ENCODE assay signal across 16 cellular contexts in the genomic region with DNA sequence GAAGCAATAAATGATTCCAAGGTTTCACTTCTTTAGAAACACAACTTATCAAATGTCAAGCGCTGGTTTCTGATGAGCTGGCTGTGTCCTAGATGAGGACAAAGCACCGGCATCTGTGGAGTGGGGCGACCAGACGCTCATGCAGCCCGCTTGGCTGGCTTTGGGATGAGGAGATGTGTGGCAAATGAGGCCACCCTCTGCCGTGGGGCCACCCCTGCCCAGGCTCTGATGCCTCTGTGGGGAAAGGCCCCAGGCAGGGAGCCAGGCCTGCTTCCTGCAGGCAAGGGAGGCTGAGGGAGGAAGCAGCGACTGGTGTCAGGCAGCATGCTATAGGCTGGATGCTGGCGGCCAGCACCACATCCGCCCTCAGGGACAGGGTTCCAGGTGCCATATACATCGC.
DNase-seq lines count a peak whose midpoint lies in the region; ATAC-seq, FAIRE-seq and TF ChIP-seq lines count a peak whose summit lies in the region.
"Had no signal": no experiment of that assay in that cellular context is flagged by ENCODE, and none has a peak within 500 bp of the region (broad histone marks: within the 10 kb centered on the region; RNA-seq: fewer than 3 reads in every experiment).

No MANE protein-coding gene starts in this region.

- no TSS peak for BruUV-seq in K562 (replicated peaks; lab: Mats Ljungman, UMichigan)

- WGBS in K562 (ENCODE audit: insufficient coverage, low coverage, missing lambda C conversion rate), result 100% methylated on average over 7 of the region's 10 CpGs
- 86 to 89% methylated on average over 10 of the region's 10 CpGs for WGBS in aorta, 2 donors

- TF ChIP-seq CTCF in K562 (IDR thresholded peaks at IDR 0.05 in 2 of 3, conservative IDR thresholded peaks at IDR 0.05 in 1 of 3; ENCODE audit: insufficient read depth in 2 of 3, low read depth in 1 of 3, low read length in 3 of 3), result no peak

- no peak for TF ChIP-seq EP300 in K562 (IDR thresholded peaks at IDR 0.05; ENCODE audit: low read length)

- ATAC-seq in Right ventricle myocardium inferior (no peak), K562 (no peak), aorta (ENCODE audit: low FRiP score) (peak; percentile 7)

- no peaks in the 10 kb centered on the region for H3K4me1 ChIP-seq in K562 (replicated peaks in 1 of 2; ENCODE audit: control insufficient read depth in 2 of 2, insufficient read depth in 2 of 2, low read length in 2 of 2)
- no peaks in the 10 kb centered on the region for H3K4me1 ChIP-seq in aorta (ENCODE audit: control insufficient read depth in 1 of 2, insufficient read depth in 2 of 2, low read length in 2 of 2)
- H3K4me1 ChIP-seq: BLaER1 had no signal

- H3K79me2 ChIP-seq in K562 (ENCODE audit: control insufficient read depth, insufficient read depth, low read length), result no peaks in the 10 kb centered on the region

- FAIRE-seq in K562 (lab: Jason Lieb, UNC), result no peak
- FAIRE-seq: GM19239 had no signal

- no peaks in the 10 kb centered on the region for H3K9me3 ChIP-seq in K562 (replicated peaks; ENCODE audit: control insufficient read depth, insufficient read depth, low read depth, low read length)
- no peaks in the 10 kb centered on the region for H3K9me3 ChIP-seq in aorta (ENCODE audit: control insufficient read depth, low read length)
- H3K9me3 ChIP-seq: BLaER1 had no signal

- no peak overlapping the region for H3K27ac ChIP-seq in K562 (ENCODE audit: extremely low read depth, low read depth, low read length)
- H3K27ac ChIP-seq in aorta (ENCODE audit: low read depth in 1 of 2, low read length in 2 of 2), result no peak overlapping the region
- H3K27ac ChIP-seq: BLaER1, GM23248 had no signal

- no peaks in the 10 kb centered on the region for H4K20me1 ChIP-seq in K562 (replicated peaks; ENCODE audit: control insufficient read depth, insufficient read depth, low read length)
- H4K20me1 ChIP-seq: BLaER1 had no signal

- no peaks in the 10 kb centered on the region for H3K27me3 ChIP-seq in K562 (ENCODE audit: control insufficient read depth in 2 of 2, insufficient read depth in 2 of 2, low read length in 2 of 2)
- no peaks in the 10 kb centered on the region for H3K27me3 ChIP-seq in aorta (ENCODE audit: control insufficient read depth in 1 of 2, insufficient read depth in 2 of 2, low read length in 1 of 2)
- H3K27me3 ChIP-seq: BLaER1 had no signal

- H3K9ac ChIP-seq in K562 (ENCODE audit: insufficient read depth in 1 of 2, low read depth in 2 of 2, low read length in 2 of 2), result no peak overlapping the region
- H3K9ac ChIP-seq: BLaER1, GM23248 had no signal

- no peak for TF ChIP-seq POLR2A in K562 (conservative IDR thresholded peaks at IDR 0.05)

- H3K4me2 ChIP-seq in K562 (ENCODE audit: insufficient read depth, low read length), result no peak overlapping the region
- H3K4me2 ChIP-seq: BLaER1 had no signal

- POLR2A ChIA-PET in K562 (lab: Yijun Ruan, JAX), result no interaction called here

- peaks cover 50% of the 10 kb centered on the region for H3K36me3 ChIP-seq in K562 (ENCODE audit: control insufficient read depth, insufficient read depth, low read length)
- peaks cover 4 to 14% of the 10 kb centered on the region in 2 donors for H3K36me3 ChIP-seq in aorta (ENCODE audit: control insufficient read depth in 1 of 2, insufficient read depth in 2 of 2, low read length in 1 of 2)

- intact Hi-C loops in Right ventricle myocardium inferior (cut with DNase I) (no loop called here), cardiac septum (cut with DNase I) (no loop called here), K562 (cut with micrococcal nuclease) (no loop called here), aorta (cut with DNase I) (no loop called here)

- H3K9me1 ChIP-seq in K562 (ENCODE audit: control insufficient read depth, insufficient read depth, low read length), result no peaks in the 10 kb centered on the region

- H3K4me3 ChIP-seq in K562 (no peak overlapping the region), aorta (ENCODE audit: low read length in 2 of 2) (no peak overlapping the region)
- H3K4me3 ChIP-seq: BLaER1, GM23248 had no signal

- in situ Hi-C loops in K562 (cut with MboI), result no loop called here

- TF ChIP-seq RAD21 in K562 (CRISPR knock-in tag; conservative IDR thresholded peaks at IDR 0.05 in 1 of 2, IDR thresholded peaks at IDR 0.05 in 1 of 2), result no peak

- CTCF ChIA-PET in K562 (lab: Yijun Ruan, JAX; ENCODE audit: low intra/inter-chr PET ratio), result no interaction called here

- DNase-seq in Right ventricle myocardium inferior (ENCODE audit: missing footprints) (peak; percentile 58), cardiac septum (ENCODE audit: low spot score) (no peak), K562 (ENCODE audit: extremely low read depth in 1 of 4, low spot score in 3 of 4) (no peak), medulla oblongata (ENCODE audit: extremely low spot score) (peak; percentile 3), aorta (no peak), NK-92 (lab: John Stamatoyannopoulos, UW; ENCODE audit: unreplicated experiment) (no peak)
- no peak for DNase-seq in stimulated activated CD4-positive, alpha-beta T cell treated with anti-CD3 and anti-CD28 coated beads, Interleukin-2, amount 100 ng/mL, for 48 hours
- DNase-seq in stimulated activated CD8-positive, alpha-beta memory T cell treated with anti-CD3 and anti-CD28 coated beads, Interleukin-4, amount 100 ng/mL, for 48 hours, result no peak
- DNase-seq: 8988T; Calu3; CD4-positive, alpha-beta memory T cell; GF-D8; GM23248; HCEC 1CT had no signal

- no peak overlapping the region for H2AFZ ChIP-seq in K562 (ENCODE audit: low read depth, low read length)
- H2AFZ ChIP-seq: GM23248 had no signal

TF ChIP-seq in K562, 482 proteins besides CTCF, POLR2A, EP300 and RAD21:
- TF ChIP-seq POLR2G (IDR thresholded peaks at IDR 0.05; ENCODE audit: low read depth, low read length) (0 out of 2 replicates have a peak, but pooled peaks have one; percentile 17), ILF3 (IDR thresholded peaks at IDR 0.05; ENCODE audit: borderline replicate concordance) (no peak)
TF ChIP-seq in K562: peak in this region for 1.

Comparison
In these comparisons a context has a peak if more than half of its experiments do, and no peak if none do; other contexts are left out.
1. DNase-seq: peak in Right ventricle myocardium inferior (single experiment) and medulla oblongata (single experiment); none in cardiac septum (single experiment), K562 (0 of 4), aorta (0 of 2), stimulated activated CD4-positive, alpha-beta T cell treated with anti-CD3 and anti-CD28 coated beads, Interleukin-2, amount 100 ng/mL, for 48 hours (0 of 2), stimulated activated CD8-positive, alpha-beta memory T cell treated with anti-CD3 and anti-CD28 coated beads, Interleukin-4, amount 100 ng/mL, for 48 hours (single experiment) and NK-92 (single experiment).